ENCODE assay signal across 8 cellular contexts in genomic region chr13:25365720-25366235, GRCh38.
"Had no signal": no experiment of that assay in that cellular context is flagged by ENCODE, and none has a peak within 500 bp of the region (broad histone marks: within the 10 kb centered on the region; RNA-seq: fewer than 3 reads in every experiment).

No MANE protein-coding gene starts in this region.

- H3K4me1 ChIP-seq: HAP-1 had no signal

- DNase-seq: GM23248, GOT3, H7, H9, HCEC 1CT, HFFc6 had no signal

- H3K9ac ChIP-seq: GM23248 had no signal

- H3K27ac ChIP-seq: GM23248 had no signal

- H3K9me3 ChIP-seq: HAP-1 had no signal

- H3K4me3 Mint-ChIP-seq: H9, HFFc6 had no signal

- H3K4me1 Mint-ChIP-seq: H9 had no signal

- ATAC-seq: HCT116 had no signal

- H2AFZ ChIP-seq: GM23248 had no signal

- H3K4me3 ChIP-seq: GM23248, HAP-1 had no signal

- H3K27ac Mint-ChIP-seq: H9, HFFc6 had no signal

- H3K36me3 ChIP-seq: HAP-1 had no signal
